ENCODE assay signal across 13 cellular contexts in the genomic region with DNA sequence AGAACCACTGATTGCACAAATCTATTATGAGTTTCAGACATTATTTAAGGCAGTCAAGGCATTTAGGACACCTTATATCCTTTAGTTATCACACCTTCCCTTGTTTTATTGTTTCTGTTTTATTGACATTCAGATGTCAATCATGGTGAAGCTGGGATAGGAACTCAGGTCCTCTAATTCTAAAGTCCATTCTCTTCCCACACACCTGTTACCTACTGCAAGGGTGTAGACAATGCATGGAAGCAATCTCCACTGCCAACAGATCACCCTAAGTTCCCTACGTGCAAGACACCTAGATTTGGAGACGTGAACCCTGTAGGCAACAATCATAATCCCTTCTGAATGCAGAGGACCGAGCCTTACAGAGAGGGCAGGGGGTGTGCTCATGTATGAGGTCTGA. TPM values are rescaled to one million over a fixed set of nuclear protein-coding genes. Genes with fewer than 3 reads are reported as not detected.
A peak's percentile ranks its signal among the peaks of the same experiment; 100 is the strongest.
DNase-seq lines count a peak whose midpoint lies in the region; ATAC-seq and TF ChIP-seq lines count a peak whose summit lies in the region.
"Had no signal": no experiment of that assay in that cellular context is flagged by ENCODE, and none has a peak within 500 bp of the region (broad histone marks: within the 10 kb centered on the region; RNA-seq: fewer than 3 reads in every experiment).

No MANE protein-coding gene starts in this region.

- TF ChIP-seq CTCF in colonic mucosa (IDR thresholded peaks at IDR 0.05): no peak

- H2AFZ ChIP-seq in trophoblast cell (ENCODE audit: insufficient read depth, low read length, poor library complexity): no peak overlapping the region
- H2AFZ ChIP-seq in mesenchymal stem cell (ENCODE audit: low read depth, low read length): no peak overlapping the region

- DNase-seq in colonic mucosa (peak; percentile 27), left colon (no peak), trophoblast cell (no peak), SHP77 (lab: John Stamatoyannopoulos, UW) (no peak), mesenchymal stem cell (no peak), HT-29 (ENCODE audit: low spot score) (no peak)
- DNase-seq: 8988T, DMS79 treated with DMSO at 0.1 percent for 48 hours, SIG-M5 had no signal

- H3K9ac ChIP-seq in BLaER1: no peak overlapping the region
- H3K9ac ChIP-seq in colonic mucosa (ENCODE audit: low read depth in 2 of 2, low read length in 2 of 2): no peak overlapping the region
- no peak overlapping the region for H3K9ac ChIP-seq in trophoblast cell (ENCODE audit: low read length)
- H3K9ac ChIP-seq in mesenchymal stem cell (ENCODE audit: low read length): no peak overlapping the region

- H2BK120ac ChIP-seq in trophoblast cell (ENCODE audit: insufficient read depth, low read length, poor library complexity): no peak overlapping the region
- H2BK120ac ChIP-seq in mesenchymal stem cell (ENCODE audit: low read depth, low read length): no peak overlapping the region

- H3K4ac ChIP-seq in trophoblast cell (ENCODE audit: low read depth, low read length) (peak overlapping the region; percentile 87), mesenchymal stem cell (ENCODE audit: low read depth in 1 of 2, low read length in 2 of 2) (no peak overlapping the region)

- H3K14ac ChIP-seq in trophoblast cell (ENCODE audit: low read length) (no peak overlapping the region), mesenchymal stem cell (ENCODE audit: low read length in 2 of 2) (no peak overlapping the region)

- peak overlapping the region; percentile 87 for H3K4me3 ChIP-seq in BLaER1
- peak overlapping the region; percentile 9 for H3K4me3 ChIP-seq in colonic mucosa
- H3K4me3 ChIP-seq in trophoblast cell (ENCODE audit: low read depth, low read length): no peak overlapping the region
- no peak overlapping the region for H3K4me3 ChIP-seq in mesenchymal stem cell (ENCODE audit: insufficient read depth in 1 of 2, low read depth in 1 of 2, low read length in 2 of 2)
- H3K4me3 ChIP-seq: HAP-1 had no signal

- peaks cover 24% of the 10 kb centered on the region for H4K20me1 ChIP-seq in BLaER1

- H2AK5ac ChIP-seq in trophoblast cell (ENCODE audit: low read length) (no peak overlapping the region), mesenchymal stem cell (ENCODE audit: low read length, severe bottlenecking) (no peak overlapping the region)

- H3K4me1 ChIP-seq in BLaER1 (peaks cover 50% of the 10 kb centered on the region), colonic mucosa (no peaks in the 10 kb centered on the region), trophoblast cell (ENCODE audit: control insufficient read depth in 1 of 2, insufficient read depth in 2 of 2, low read length in 2 of 2) (peaks cover 20% of the 10 kb centered on the region in 2 experiments), mesenchymal stem cell (ENCODE audit: control insufficient read depth, insufficient read depth, low read depth, low read length) (peaks cover 7% of the 10 kb centered on the region)

- H3K36me3 ChIP-seq in BLaER1 (peaks cover 20% of the 10 kb centered on the region), colonic mucosa (no peaks in the 10 kb centered on the region), trophoblast cell (ENCODE audit: control insufficient read depth in 1 of 2, insufficient read depth in 2 of 2, low read length in 2 of 2) (peaks cover 4 to 6% of the 10 kb centered on the region in 2 experiments), mesenchymal stem cell (ENCODE audit: control insufficient read depth in 1 of 2, insufficient read depth in 2 of 2, low read depth in 1 of 2, low read length in 2 of 2) (peaks cover 0 to 4% of the 10 kb centered on the region in 2 experiments)
- H3K36me3 ChIP-seq: HAP-1 had no signal

- H3K9me3 ChIP-seq in BLaER1: no peaks in the 10 kb centered on the region
- H3K9me3 ChIP-seq in colonic mucosa: no peaks in the 10 kb centered on the region
- no peaks in the 10 kb centered on the region for H3K9me3 ChIP-seq in trophoblast cell (ENCODE audit: insufficient read depth, low read depth, low read length)
- H3K9me3 ChIP-seq in mesenchymal stem cell (ENCODE audit: control insufficient read depth, low read length): no peaks in the 10 kb centered on the region
- H3K9me3 ChIP-seq: HAP-1 had no signal

- peaks cover 11% of the 10 kb centered on the region for H3K79me1 ChIP-seq in trophoblast cell (ENCODE audit: low read length)
- H3K79me1 ChIP-seq in mesenchymal stem cell (replicated peaks; ENCODE audit: low read length, poor library complexity, severe bottlenecking): peaks cover 13% of the 10 kb centered on the region

- no peak overlapping the region for H2BK5ac ChIP-seq in trophoblast cell (ENCODE audit: low read depth, low read length, poor library complexity)
- H2BK5ac ChIP-seq in mesenchymal stem cell (ENCODE audit: low read depth, low read length, poor library complexity, severe bottlenecking): no peak overlapping the region

- peaks cover 20% of the 10 kb centered on the region for H3K79me2 ChIP-seq in trophoblast cell (ENCODE audit: control insufficient read depth, insufficient read depth, low read length, poor library complexity)

- H4K8ac ChIP-seq in trophoblast cell (ENCODE audit: low read depth, low read length): no peak overlapping the region
- H4K8ac ChIP-seq in mesenchymal stem cell (ENCODE audit: low read length): no peak overlapping the region

- intact Hi-C loops in colonic mucosa (cut with DNase I): no loop called here
- intact Hi-C loops in left colon (cut with DNase I, micrococcal nuclease): no loop called here

- H3K18ac ChIP-seq in trophoblast cell (ENCODE audit: low read length) (no peak overlapping the region), mesenchymal stem cell (ENCODE audit: low read depth in 1 of 2, low read length in 2 of 2) (no peak overlapping the region)

- H4K91ac ChIP-seq in trophoblast cell (ENCODE audit: low read depth, low read length) (no peak overlapping the region), mesenchymal stem cell (ENCODE audit: low read length) (no peak overlapping the region)

- no peak overlapping the region for H3K27ac ChIP-seq in BLaER1
- peak overlapping the region; percentile 33 for H3K27ac ChIP-seq in colonic mucosa
- H3K27ac ChIP-seq in trophoblast cell (ENCODE audit: low read depth, low read length): no peak overlapping the region
- no peak overlapping the region for H3K27ac ChIP-seq in mesenchymal stem cell (ENCODE audit: low read length, poor library complexity, severe bottlenecking)

- no peak overlapping the region for H2BK12ac ChIP-seq in trophoblast cell (ENCODE audit: low read length)
- H2BK12ac ChIP-seq in mesenchymal stem cell (ENCODE audit: low read length in 2 of 2): no peak overlapping the region

- no CpG with 5 or more reads among the region's 3 CpGs for WGBS in trophoblast cell (ENCODE audit: extremely low coverage, insufficient coverage, insufficient read length)
- WGBS in mesenchymal stem cell: 94% methylated on average over 3 of the region's 3 CpGs

- no peak overlapping the region for H3K23ac ChIP-seq in trophoblast cell (ENCODE audit: low read length)
- no peak overlapping the region for H3K23ac ChIP-seq in mesenchymal stem cell (ENCODE audit: low read length in 2 of 2)

- H4K12ac ChIP-seq in trophoblast cell (ENCODE audit: low read depth, low read length): no peak overlapping the region

- no peak overlapping the region for H2BK15ac ChIP-seq in mesenchymal stem cell (ENCODE audit: low read depth, poor library complexity, severe bottlenecking)

- ATAC-seq in left colon (peak; percentile 72), HG02610 (IDR thresholded peaks at IDR 0.05; ENCODE audit: unreplicated experiment) (no peak)

- peak overlapping the region; percentile 99 for H3K4me2 ChIP-seq in BLaER1
- H3K4me2 ChIP-seq in trophoblast cell (ENCODE audit: low read length): peak overlapping the region; percentile 76
- H3K4me2 ChIP-seq in mesenchymal stem cell (ENCODE audit: low read length, poor library complexity, severe bottlenecking): no peak overlapping the region

- H3K27me3 ChIP-seq in BLaER1 (no peaks in the 10 kb centered on the region), colonic mucosa (no peaks in the 10 kb centered on the region), trophoblast cell (ENCODE audit: insufficient read depth, low read length) (no peaks in the 10 kb centered on the region), mesenchymal stem cell (ENCODE audit: control insufficient read depth in 1 of 2, insufficient read depth in 1 of 2, low read length in 2 of 2) (peaks cover 28 to 70% of the 10 kb centered on the region in 2 experiments)

RNA-seq across cellular contexts. Expression of a gene that starts 2.5 kb away (rescaled TPM):
- 10 to 100 TPM; 21.4 to 30.6 TPM for total RNA-seq in colonic mucosa
- 10 to 100 TPM; 27.5 to 29.8 TPM for total RNA-seq in left colon
- polyA plus RNA-seq in trophoblast cell (2013): 74.5 and 75.3 TPM in 2 replicates
- 0.33 TPM for polyA plus RNA-seq in mesenchymal stem cell (2013, experiment 1 of 2)
- polyA plus RNA-seq in mesenchymal stem cell (2013, experiment 2 of 2): 0.30 TPM
- 27.2 and 31.0 TPM in 2 replicates for total RNA-seq in HT-29 (2014; rRNA removed; shearing (Covaris generic))
- polyA plus RNA-seq: IgD-negative memory B cell had no signal

Comparison
In these comparisons a context has a peak if more than half of its experiments do, and no peak if none do; other contexts are left out.
1. H3K4me3 ChIP-seq: peak in BLaER1 (single experiment) and colonic mucosa (single experiment); none in trophoblast cell (single experiment) and mesenchymal stem cell (0 of 2).